Comparison of ENCODE assay signal across 20 cellular contexts in the genomic region with DNA sequence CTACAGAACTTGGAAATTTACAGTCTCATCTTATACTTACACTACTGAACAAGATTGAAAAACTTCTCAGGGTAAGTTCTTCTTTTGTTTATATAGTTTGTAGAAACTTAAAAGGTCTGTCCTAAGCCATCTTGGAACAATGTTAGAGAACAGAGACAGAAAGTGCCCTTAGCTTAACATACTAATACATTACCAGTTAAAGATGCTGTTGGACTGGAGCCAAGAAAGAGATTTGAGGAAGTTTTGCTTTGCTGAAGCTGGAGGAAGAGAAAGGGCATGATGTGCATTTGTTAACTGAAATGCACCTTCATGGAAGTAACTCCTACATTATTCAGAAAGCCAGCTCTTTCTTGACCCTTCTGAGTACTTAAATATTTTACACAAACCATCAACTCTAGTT.
DNase-seq lines count a peak whose midpoint lies in the region; ATAC-seq and TF ChIP-seq lines count a peak whose summit lies in the region.
"Had no signal": no experiment of that assay in that cellular context is flagged by ENCODE, and none has a peak within 500 bp of the region (broad histone marks: within the 10 kb centered on the region; RNA-seq: fewer than 3 reads in every experiment).

No MANE protein-coding gene starts in this region.

- H3K4me1 Mint-ChIP-seq in nephron, result no peaks in the 10 kb centered on the region
- H3K4me1 Mint-ChIP-seq: activated CD4-positive, alpha-beta T cell treated with anti-CD3 and anti-CD28 coated beads for 36 hours; stimulated activated effector memory CD8-positive, alpha-beta T cell treated with anti-CD3 and anti-CD28 coated beads, Interleukin-12 subunit alpha, Interleukin-12 subunit beta, amount 100 ng/mL, for 72 hours had no signal

- H3K36me3 ChIP-seq in left ventricle myocardium inferior, result peaks cover 89% of the 10 kb centered on the region

- no peak overlapping the region for H3K4me3 Mint-ChIP-seq in nephron
- H3K4me3 Mint-ChIP-seq: activated CD4-positive, alpha-beta T cell treated with anti-CD3 and anti-CD28 coated beads for 36 hours; activated T-cell treated with anti-CD3 and anti-CD28 coated beads, Interleukin-2, amount 50 U/mL, for 4 hours; H9; natural killer cell treated with Interleukin-12 subunit alpha and Interleukin-12 subunit beta and Interleukin-15 and Interleukin-18, amount 100 ng/mL, for 72 hours; stimulated activated effector memory CD8-positive, alpha-beta T cell treated with anti-CD3 and anti-CD28 coated beads, Interleukin-12 subunit alpha, Interleukin-12 subunit beta, amount 100 ng/mL, for 72 hours had no signal

- no peaks in the 10 kb centered on the region for H3K9me3 Mint-ChIP-seq in nephron
- H3K9me3 Mint-ChIP-seq: activated T-cell treated with anti-CD3 and anti-CD28 coated beads, Interleukin-2, amount 50 U/mL, for 4 hours; H9; natural killer cell treated with Interleukin-12 subunit alpha and Interleukin-12 subunit beta and Interleukin-15 and Interleukin-18, amount 100 ng/mL, for 72 hours; stimulated activated effector memory CD8-positive, alpha-beta T cell treated with anti-CD3 and anti-CD28 coated beads, Interleukin-12 subunit alpha, Interleukin-12 subunit beta, amount 100 ng/mL, for 72 hours had no signal

- H3K9me3 ChIP-seq in left ventricle myocardium inferior (replicated peaks), result no peaks in the 10 kb centered on the region
- H3K9me3 ChIP-seq: adrenal gland, right lobe of liver had no signal

- H3K36me3 Mint-ChIP-seq in nephron (ENCODE audit: low read depth), result peaks cover 50% of the 10 kb centered on the region

- ATAC-seq in GM19043 (IDR thresholded peaks at IDR 0.05; ENCODE audit: low read depth, unreplicated experiment) (peak; percentile 71), HG03108 (IDR thresholded peaks at IDR 0.05; ENCODE audit: unreplicated experiment) (peak; percentile 64), HG03469 (IDR thresholded peaks at IDR 0.05; ENCODE audit: unreplicated experiment) (no peak)
- ATAC-seq: activated CD4-positive, alpha-beta T cell treated with anti-CD3 and anti-CD28 coated beads for 36 hours; activated T-cell treated with anti-CD3 and anti-CD28 coated beads, Interleukin-2, amount 50 U/mL, for 4 hours; left lobe of liver; natural killer cell treated with Interleukin-12 subunit alpha and Interleukin-12 subunit beta and Interleukin-15 and Interleukin-18, amount 100 ng/mL, for 72 hours; PC-3; right lobe of liver; stimulated activated effector memory CD8-positive, alpha-beta T cell treated with anti-CD3 and anti-CD28 coated beads, Interleukin-12 subunit alpha, Interleukin-12 subunit beta, amount 100 ng/mL, for 72 hours had no signal

- intact Hi-C loops in left ventricle myocardium inferior (cut with micrococcal nuclease), result no loop called here

- H3K4me3 ChIP-seq in left ventricle myocardium inferior, result no peak overlapping the region
- H3K4me3 ChIP-seq: adrenal gland, right lobe of liver had no signal

- DNase-seq in RPMI8226 (peak; percentile 62), left ventricle myocardium inferior (no peak), DMS153 treated with DMSO at 0.1 percent for 48 hours (lab: John Stamatoyannopoulos, UW; ENCODE audit: unreplicated experiment) (no peak)
- DNase-seq: activated CD4-positive, alpha-beta T cell treated with anti-CD3 and anti-CD28 coated beads for 36 hours; activated T-cell treated with anti-CD3 and anti-CD28 coated beads, Interleukin-2, amount 50 U/mL, for 4 hours; adrenal gland; H9; NCI-H2171 treated with DMSO at 0.1 percent for 48 hours; PC-3; right lobe of liver; stimulated activated CD4-positive, alpha-beta T cell treated with anti-CD3 and anti-CD28 coated beads, Interleukin-4, amount 100 ng/mL, for 1 hour; SW 1271 had no signal

- H3K4me1 ChIP-seq in left ventricle myocardium inferior, result no peaks in the 10 kb centered on the region
- H3K4me1 ChIP-seq: adrenal gland had no signal

- no peak overlapping the region for H3K27ac ChIP-seq in left ventricle myocardium inferior (replicated peaks)
- H3K27ac ChIP-seq: adrenal gland, C4-2B, right lobe of liver had no signal

- peak overlapping the region; percentile 45 to 88 (median 48) for H3K27ac Mint-ChIP-seq in nephron
- H3K27ac Mint-ChIP-seq: activated CD4-positive, alpha-beta T cell treated with anti-CD3 and anti-CD28 coated beads for 36 hours; H9; natural killer cell treated with Interleukin-12 subunit alpha and Interleukin-12 subunit beta and Interleukin-15 and Interleukin-18, amount 100 ng/mL, for 72 hours; stimulated activated effector memory CD8-positive, alpha-beta T cell treated with anti-CD3 and anti-CD28 coated beads, Interleukin-12 subunit alpha, Interleukin-12 subunit beta, amount 100 ng/mL, for 72 hours had no signal

- no peaks in the 10 kb centered on the region for H3K27me3 Mint-ChIP-seq in nephron (ENCODE audit: low read depth)
- H3K27me3 Mint-ChIP-seq: activated CD4-positive, alpha-beta T cell treated with anti-CD3 and anti-CD28 coated beads for 36 hours; natural killer cell treated with Interleukin-12 subunit alpha and Interleukin-12 subunit beta and Interleukin-15 and Interleukin-18, amount 100 ng/mL, for 72 hours had no signal

- no peak for TF ChIP-seq CTCF in nephron (IDR thresholded peaks at IDR 0.05; ENCODE audit: unreplicated experiment in 3 of 3)
- TF ChIP-seq CTCF in left ventricle myocardium inferior (IDR thresholded peaks at IDR 0.05; ENCODE audit: borderline replicate concordance), result no peak

- no peaks in the 10 kb centered on the region for H3K27me3 ChIP-seq in left ventricle myocardium inferior (ENCODE audit: low read depth)
- H3K27me3 ChIP-seq: adrenal gland, right lobe of liver had no signal
